In the genomic region with DNA sequence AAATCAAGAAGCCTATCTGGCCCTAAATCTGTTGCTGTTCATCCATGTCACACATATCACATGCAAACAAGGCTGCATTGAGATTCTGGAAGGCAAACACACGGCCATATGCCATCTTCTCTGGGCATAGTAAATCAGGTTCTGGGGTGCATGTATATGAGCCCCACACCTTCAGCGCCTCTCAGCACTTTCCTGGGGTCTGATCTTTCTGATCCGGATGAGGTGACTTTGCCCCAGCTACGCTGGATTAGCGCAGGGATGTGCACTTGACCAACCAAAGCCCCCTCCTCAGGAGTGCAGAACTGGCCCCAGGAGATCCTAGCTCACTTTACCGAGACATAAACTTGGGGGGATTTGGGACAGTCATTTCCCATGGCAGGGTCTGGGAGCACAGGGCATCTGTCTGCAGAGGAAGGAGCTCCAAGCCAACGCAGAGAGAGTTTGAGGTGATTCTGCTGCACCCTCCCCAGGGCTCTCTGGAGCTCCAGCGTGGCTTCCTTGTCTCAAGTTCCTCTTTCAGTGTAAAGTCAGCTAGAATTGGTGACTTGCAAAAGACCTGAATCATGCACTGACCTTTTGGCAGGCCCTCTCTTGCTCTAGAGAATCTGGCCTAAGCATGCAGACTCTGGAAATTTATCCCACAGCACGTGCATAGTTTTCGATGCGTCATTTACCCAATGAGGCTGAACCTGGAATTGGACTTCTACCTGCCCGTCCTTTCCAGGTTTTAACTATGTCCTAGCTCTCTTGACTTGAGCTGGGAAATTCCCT, we compare ENCODE assay signal across 8 cellular contexts.
A peak's percentile ranks its signal among the peaks of the same experiment; 100 is the strongest.
DNase-seq lines count a peak whose midpoint lies in the region; ATAC-seq and TF ChIP-seq lines count a peak whose summit lies in the region.

No MANE protein-coding gene starts in this region.

- peak; percentile 32 for ATAC-seq in GM19372 (IDR thresholded peaks at IDR 0.05; ENCODE audit: low read depth, unreplicated experiment)
- ATAC-seq in natural killer cell: peak in 1 of 3 donors; percentile 61

- H3K9ac ChIP-seq in OCI-LY1 (ENCODE audit: low read length) (peak overlapping the region; percentile 73), duodenal mucosa (ENCODE audit: low read depth in 1 of 2, low read length in 2 of 2) (peak overlapping the region in 1 of 2 donors; percentile 73)

- peak overlapping the region; percentile 87 to 94 for H3K27ac Mint-ChIP-seq in natural killer cell

- 0 out of 2 replicates have a peak, but pooled peaks cover 4% of the 10 kb centered on the region for H3F3A ChIP-seq in OCI-LY1 (ENCODE audit: insufficient read depth, low read length)

- no peaks in the 10 kb centered on the region for H3K36me3 Mint-ChIP-seq in natural killer cell

- H4K20me1 ChIP-seq in OCI-LY1 (ENCODE audit: insufficient read depth, low read length): no peaks in the 10 kb centered on the region
- H4K20me1 ChIP-seq in hepatocyte (ENCODE audit: insufficient read depth, poor library complexity, severe bottlenecking): no peaks in the 10 kb centered on the region

- H3K9me2 ChIP-seq in OCI-LY1 (ENCODE audit: low read depth, low read length) (no peaks in the 10 kb centered on the region), hepatocyte (replicated peaks; ENCODE audit: insufficient read depth) (no peaks in the 10 kb centered on the region)

- peaks cover 73 to 87% of the 10 kb centered on the region in 2 donors for H3K4me1 Mint-ChIP-seq in natural killer cell

- H3K9me3 Mint-ChIP-seq in natural killer cell: peaks cover under 1 to 1% of the 10 kb centered on the region in 2 donors

- intact Hi-C loops in natural killer cell (cut with micrococcal nuclease): loop anchor here (5.0 to 10.0 kb wide), 3 partner anchors 48 to 129 kb away; partner anchors contain the start of gene KLF13

- H3K4me2 ChIP-seq in OCI-LY1 (ENCODE audit: low read length): peak overlapping the region; percentile 54
- H3K4me2 ChIP-seq in hepatocyte: no peak overlapping the region

- peak overlapping the region; percentile 13 for H3K4me3 Mint-ChIP-seq in natural killer cell

- H3K27me3 ChIP-seq in OCI-LY1 (ENCODE audit: insufficient read depth, low read length) (no peaks in the 10 kb centered on the region), duodenal mucosa (ENCODE audit: control insufficient read depth in 1 of 2, insufficient read depth in 2 of 2, low read length in 2 of 2) (no peaks in the 10 kb centered on the region), hepatocyte (no peaks in the 10 kb centered on the region)

- H3K79me2 ChIP-seq in OCI-LY1 (ENCODE audit: insufficient read depth, low read length): no peaks in the 10 kb centered on the region
- no peaks in the 10 kb centered on the region for H3K79me2 ChIP-seq in hepatocyte

- H3K9me3 ChIP-seq in OCI-LY1 (ENCODE audit: low read length) (no peaks in the 10 kb centered on the region), duodenal mucosa (ENCODE audit: control insufficient read depth in 1 of 2, low read length in 2 of 2) (no peaks in the 10 kb centered on the region), hepatocyte (ENCODE audit: low read depth) (no peaks in the 10 kb centered on the region)

- TF ChIP-seq CTCF in OCI-LY1 (IDR thresholded peaks at IDR 0.05; ENCODE audit: low read length): no peak
- no peak for TF ChIP-seq CTCF in natural killer cell (IDR thresholded peaks at IDR 0.05)
- TF ChIP-seq CTCF in hepatocyte (IDR thresholded peaks at IDR 0.05; ENCODE audit: poor library complexity): no peak

- no peak overlapping the region for H2AFZ ChIP-seq in OCI-LY1 (ENCODE audit: low read length)
- no peak overlapping the region for H2AFZ ChIP-seq in hepatocyte

- DNase-seq in AG08395 (ENCODE audit: low spot score): peak; percentile 53
- peak; percentile 13 for DNase-seq in natural killer cell
- no peak for DNase-seq in DMS 273 (lab: John Stamatoyannopoulos, UW; ENCODE audit: unreplicated experiment)
- DNase-seq in NCI-H1930 (lab: John Stamatoyannopoulos, UW): no peak
- DNase-seq in hepatocyte (ENCODE audit: low spot score): no peak

- H3K27me3 Mint-ChIP-seq in natural killer cell (ENCODE audit: low read depth in 2 of 2): no peaks in the 10 kb centered on the region

- WGBS in hepatocyte (ENCODE audit: low lambda C conversion rate, missing lambda C conversion rate): 83% methylated on average over 12 of the region's 12 CpGs

- H3K4me1 ChIP-seq in OCI-LY1 (ENCODE audit: insufficient read depth, low read length, severe bottlenecking) (peaks cover 90% of the 10 kb centered on the region), duodenal mucosa (ENCODE audit: control insufficient read depth in 1 of 2, insufficient read depth in 2 of 2, low read length in 2 of 2) (peaks cover 53 to 65% of the 10 kb centered on the region in 2 donors), hepatocyte (ENCODE audit: insufficient read depth) (peaks cover 13% of the 10 kb centered on the region)

- H3K4me3 ChIP-seq in OCI-LY1 (ENCODE audit: low read depth, low read length, poor library complexity, severe bottlenecking) (peak overlapping the region; percentile 22), duodenal mucosa (ENCODE audit: low read depth in 1 of 2, low read length in 2 of 2) (no peak overlapping the region), hepatocyte (no peak overlapping the region)

- H3K27ac ChIP-seq in OCI-LY1 (ENCODE audit: low read depth, low read length, poor library complexity, severe bottlenecking) (peak overlapping the region; percentile 100), duodenal mucosa (ENCODE audit: low read depth, low read length) (peak overlapping the region; percentile 83), hepatocyte (no peak overlapping the region)

- no peaks in the 10 kb centered on the region for H3K36me3 ChIP-seq in OCI-LY1 (ENCODE audit: insufficient read depth, low read length)
- H3K36me3 ChIP-seq in duodenal mucosa (ENCODE audit: control insufficient read depth in 1 of 2, insufficient read depth in 2 of 2, low read length in 2 of 2): no peaks in the 10 kb centered on the region
- no peaks in the 10 kb centered on the region for H3K36me3 ChIP-seq in hepatocyte (replicated peaks; ENCODE audit: insufficient read depth, low read depth)

Comparison
In these comparisons a context has a peak if more than half of its experiments do, and no peak if none do; other contexts are left out.
1. DNase-seq: peak in AG08395 (single experiment) and natural killer cell (single experiment); none in DMS 273 (single experiment), NCI-H1930 (0 of 2) and hepatocyte (single experiment).